8 cellular contexts compared by ENCODE assay signal in the genomic region with DNA sequence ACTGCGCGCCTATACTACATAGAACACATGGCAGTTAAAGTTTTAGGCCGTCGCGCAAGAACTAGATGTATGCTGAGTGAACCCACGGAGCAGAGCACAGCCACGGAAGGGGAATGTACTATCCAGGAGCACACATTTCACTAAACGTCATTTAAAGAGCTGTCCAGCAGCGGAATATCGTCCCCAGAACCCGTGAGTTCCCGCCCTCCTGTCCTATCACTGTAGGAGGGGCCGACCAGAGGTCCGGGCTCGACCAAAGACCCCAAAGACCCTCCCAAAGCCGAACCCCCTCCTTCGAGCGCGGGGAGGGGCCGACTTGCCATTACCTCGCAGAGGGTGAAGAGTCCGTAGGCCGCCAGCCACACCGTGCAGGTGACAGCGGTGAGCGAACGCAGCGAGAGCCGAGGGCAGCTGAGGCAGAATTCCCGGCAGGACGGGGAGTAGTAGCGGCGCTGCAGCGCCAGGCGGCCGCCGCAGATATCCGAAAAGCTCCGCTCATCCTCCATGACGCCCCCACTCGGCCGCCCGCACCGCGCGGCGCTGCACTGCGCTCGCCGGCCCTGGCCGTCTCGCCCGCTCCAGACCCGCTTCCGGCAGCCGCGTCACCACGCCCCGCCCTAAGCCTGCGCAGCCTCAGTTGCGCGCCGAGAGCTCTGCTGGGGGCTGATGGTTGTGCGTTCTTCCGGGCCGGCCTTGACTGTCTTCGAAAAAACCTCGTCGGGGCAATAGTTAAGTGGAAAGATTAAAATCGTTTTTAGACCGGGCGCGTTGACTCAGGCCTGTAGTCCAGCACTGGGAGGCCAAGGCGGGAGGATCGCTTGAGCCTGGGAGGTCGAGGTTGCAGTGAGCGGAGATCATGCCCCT. TPM values are rescaled to one million over a fixed set of nuclear protein-coding genes. Genes with fewer than 3 reads are reported as not detected.
DNase-seq lines count a peak whose midpoint lies in the region; TF ChIP-seq lines count a peak whose summit lies in the region.

A gene with protein sequence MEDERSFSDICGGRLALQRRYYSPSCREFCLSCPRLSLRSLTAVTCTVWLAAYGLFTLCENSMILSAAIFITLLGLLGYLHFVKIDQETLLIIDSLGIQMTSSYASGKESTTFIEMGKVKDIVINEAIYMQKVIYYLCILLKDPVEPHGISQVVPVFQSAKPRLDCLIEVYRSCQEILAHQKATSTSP (minus strand): TSS at position 571 of the 864 bp plus-strand sequence. CDS start 65 bp downstream, at position 506.

- H3K27me3 ChIP-seq in SJCRH30 (no peaks in the 10 kb centered on the region), neural progenitor cell (peaks cover 24% of the 10 kb centered on the region), subcutaneous abdominal adipose tissue (ENCODE audit: control insufficient read depth in 5 of 5, insufficient read depth in 4 of 5, low read length in 5 of 5) (no peaks in the 10 kb centered on the region)

- DNase-seq in GOT3 (lab: John Stamatoyannopoulos, UW) = peak; percentile 63
- peak; percentile 47 for DNase-seq in LNCaP clone FGC (ENCODE audit: low read depth)
- peak; percentile 85 to 87 for DNase-seq in SJCRH30
- DNase-seq in activated gamma-delta T cell treated with anti-CD3 and anti-CD28 coated beads, Interleukin-2, amount 50 U/mL, for 16 hours (ENCODE audit: low read depth) = peak; percentile 89
- peak; percentile 75 to 93 for DNase-seq in foreskin fibroblast
- peak; percentile 95 for DNase-seq in neural progenitor cell (ENCODE audit: low spot score)

- H3F3A ChIP-seq in neural progenitor cell (ENCODE audit: low read depth) = peaks cover 21% of the 10 kb centered on the region

- H3K27ac Mint-ChIP-seq in neural progenitor cell = peak within 1 kb of the TSS; percentile 92

- H3K36me3 ChIP-seq in ES-I3 (ENCODE audit: insufficient read depth, low read length) (no peaks in the 10 kb centered on the region), SJCRH30 (no peaks in the 10 kb centered on the region), neural progenitor cell (no peaks in the 10 kb centered on the region), subcutaneous abdominal adipose tissue (ENCODE audit: control insufficient read depth in 5 of 5, insufficient read depth in 5 of 5, low read length in 5 of 5) (no peaks in the 10 kb centered on the region)

- peak within 1 kb of the TSS; percentile 98 for H3K4me3 Mint-ChIP-seq in neural progenitor cell

- H3K4me3 ChIP-seq in LNCaP clone FGC (ENCODE audit: low read depth, low read length) (peak within 1 kb of the TSS; percentile 76), SJCRH30 (peak within 1 kb of the TSS; percentile 81), foreskin fibroblast (ENCODE audit: low read depth in 1 of 2, low read length in 2 of 2) (peak within 1 kb of the TSS; percentile 91), neural progenitor cell (peak within 1 kb of the TSS; percentile 82), subcutaneous abdominal adipose tissue (ENCODE audit: low read depth in 1 of 5, low read length in 5 of 5) (peak within 1 kb of the TSS; percentile 87 to 94 (median 91))

- peak within 1 kb of the TSS; percentile 13; the same call in 1 of the 2 replicates for H3K27ac ChIP-seq in SJCRH30
- H3K27ac ChIP-seq in neural progenitor cell = no peak within 1 kb of the TSS
- peak within 1 kb of the TSS; percentile 51 for H3K27ac ChIP-seq in subcutaneous abdominal adipose tissue (ENCODE audit: low read depth, low read length)

- H3K9me3 Mint-ChIP-seq in neural progenitor cell = peaks cover 2% of the 10 kb centered on the region

- H3K27me3 Mint-ChIP-seq in neural progenitor cell (ENCODE audit: insufficient read depth, low read depth) = peaks cover 2% of the 10 kb centered on the region

- no peaks in the 10 kb centered on the region for H3K9me3 ChIP-seq in ES-I3 (ENCODE audit: control insufficient read depth, insufficient read depth, low read length)
- no peaks in the 10 kb centered on the region for H3K9me3 ChIP-seq in SJCRH30 (replicated peaks)
- H3K9me3 ChIP-seq in neural progenitor cell (ENCODE audit: low read depth) = no peaks in the 10 kb centered on the region
- no peaks in the 10 kb centered on the region for H3K9me3 ChIP-seq in subcutaneous abdominal adipose tissue (ENCODE audit: control insufficient read depth in 5 of 5, low read length in 5 of 5)

- TF ChIP-seq CTCF in LNCaP clone FGC (IDR thresholded peaks at IDR 0.05; ENCODE audit: control insufficient read depth, extremely low read depth, insufficient read depth) (peak; percentile 66), foreskin fibroblast (IDR thresholded peaks at IDR 0.05; ENCODE audit: low read depth, low read length) (peak; percentile 50), neural progenitor cell (IDR thresholded peaks at IDR 0.05) (peak; percentile 73)

- peaks cover 13% of the 10 kb centered on the region for H3K4me1 Mint-ChIP-seq in neural progenitor cell

- H3K79me2 ChIP-seq in neural progenitor cell (ENCODE audit: low read depth) = no peaks in the 10 kb centered on the region

- H3K4me1 ChIP-seq in ES-I3 (ENCODE audit: insufficient read depth, low read length) = no peaks in the 10 kb centered on the region
- no peaks in the 10 kb centered on the region; the same call in 1 of the 2 replicates for H3K4me1 ChIP-seq in SJCRH30
- H3K4me1 ChIP-seq in neural progenitor cell = peaks cover 8% of the 10 kb centered on the region
- peaks cover 2 to 19% (median 14%) of the 10 kb centered on the region in 5 donors for H3K4me1 ChIP-seq in subcutaneous abdominal adipose tissue (ENCODE audit: control insufficient read depth in 5 of 5, insufficient read depth in 5 of 5, low read length in 5 of 5)

- no peaks in the 10 kb centered on the region for H3K36me3 Mint-ChIP-seq in neural progenitor cell

- peaks cover 5% of the 10 kb centered on the region for H4K20me1 ChIP-seq in neural progenitor cell (ENCODE audit: low read depth)

- H3K9ac ChIP-seq in ES-I3 (ENCODE audit: low read depth, low read length) (peak within 1 kb of the TSS; percentile 89), neural progenitor cell (no peak within 1 kb of the TSS), subcutaneous abdominal adipose tissue (ENCODE audit: low read length in 5 of 5) (peak within 1 kb of the TSS; percentile 84 to 93 (median 88))

- H3K4me2 ChIP-seq in neural progenitor cell = peak within 1 kb of the TSS; percentile 84

- peak within 1 kb of the TSS; percentile 98 for H2AFZ ChIP-seq in neural progenitor cell (replicated peaks)

RNA-seq across cellular contexts. Expression of the gene that starts here (rescaled TPM):
- 17.4 and 18.4 TPM in 2 replicates for total RNA-seq in SJCRH30 (2014; rRNA removed; shearing (Covaris generic))
- total RNA-seq in neural progenitor cell (ENCODE audit: low replicate concordance) = 15.8 and 20.4 TPM in 2 replicates
